28 cellular contexts compared by ENCODE assay signal in the genomic region with DNA sequence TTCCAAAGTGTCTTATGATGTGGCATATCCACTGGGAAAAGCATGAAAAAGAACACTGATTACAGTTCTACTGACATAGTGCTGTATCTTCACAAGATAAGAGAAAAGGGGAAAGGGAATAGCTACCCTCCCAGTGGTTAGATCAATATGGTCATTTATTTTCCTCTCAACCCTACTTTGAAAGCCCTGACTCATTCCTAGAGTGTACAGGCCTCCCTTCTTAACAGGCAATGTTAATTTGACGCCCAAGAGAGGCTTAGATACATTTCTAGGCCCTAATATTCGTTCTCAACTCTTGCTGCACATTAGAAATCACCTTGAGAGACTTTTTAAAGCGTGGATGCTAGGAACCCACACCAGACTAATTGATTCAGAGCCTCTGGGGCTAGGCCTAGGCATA.
"Had no signal": no experiment of that assay in that cellular context is flagged by ENCODE, and none has a peak within 500 bp of the region (broad histone marks: within the 10 kb centered on the region; RNA-seq: fewer than 3 reads in every experiment).

No MANE protein-coding gene starts in this region.

- H3K27ac ChIP-seq: ascending aorta, breast epithelium, cardiac muscle cell, colonic mucosa, dorsolateral prefrontal cortex had no signal

- H3K4me3 ChIP-seq: ascending aorta, breast epithelium, cardiac muscle cell, colonic mucosa, dorsolateral prefrontal cortex had no signal

- ATAC-seq: activated CD4-positive, alpha-beta T cell treated with anti-CD3 and anti-CD28 coated beads for 36 hours; activated naive CD4-positive, alpha-beta T cell treated with anti-CD3 and anti-CD28 coated beads, Interleukin-2, amount 50 U/mL, for 72 hours; activated T-cell treated with anti-CD3 and anti-CD28 coated beads, Interleukin-2, amount 50 U/mL, for 72 hours; esophagus mucosa had no signal

- FAIRE-seq: frontal cortex had no signal

- DNase-seq: activated CD4-positive, alpha-beta memory T cell treated with anti-CD3 and anti-CD28 coated beads for 36 hours; activated CD4-positive, alpha-beta T cell treated with anti-CD3 and anti-CD28 coated beads for 36 hours; activated CD4-positive, alpha-beta T cell treated with anti-CD3 and anti-CD28 coated beads, Interleukin-2, amount 10 ng/mL, durations not matched to agents 24 days and 14 days; activated CD4-positive, CD25-positive, alpha-beta regulatory T cell; activated CD4-positive, CD25-positive, alpha-beta regulatory T cell treated with anti-CD3 and anti-CD28 coated beads, Interleukin-2, amount 50 U/mL, for 72 hours; activated CD8-positive, alpha-beta memory T cell treated with anti-CD3 and anti-CD28 coated beads, Interleukin-2, amount 50 U/mL, for 48 hours; activated gamma-delta T cell; activated naive CD4-positive, alpha-beta T cell; activated naive CD4-positive, alpha-beta T cell treated with anti-CD3 and anti-CD28 coated beads, Interleukin-2, amount 10 ng/mL, durations not matched to agents 7 days and 5 days; activated naive CD8-positive, alpha-beta T cell treated with anti-CD3 and anti-CD28 coated beads, Interleukin-2, amount 10 ng/mL, durations not matched to agents 7 days and 5 days; activated T-cell treated with anti-CD3 and anti-CD28 coated beads for 4 hours; activated T-cell treated with anti-CD3 and anti-CD28 coated beads, Interleukin-2, amount 50 U/mL, for 24 hours; activated T-cell treated with anti-CD3 and anti-CD28 coated beads, Interleukin-2, amount 50 U/mL, for 72 hours; central memory CD4-positive, alpha-beta T cell; cerebellar nuclear complex; colonic mucosa; dorsolateral prefrontal cortex; effector memory CD4-positive, alpha-beta T cell; endodermal cell; foreskin fibroblast; head of caudate nucleus; T-helper 2 cell had no signal
